Comparison of ENCODE assay signal across 2 cellular contexts in genomic region chr11:69568809-69569097, GRCh38.
TF ChIP-seq lines count a peak whose summit lies in the region.

No MANE protein-coding gene starts in this region.

TF ChIP-seq in IMR-90, 13 proteins besides CTCF, POLR2A, EP300 and RAD21 (continued from another document):
- TF ChIP-seq USF2 (IDR thresholded peaks at IDR 0.05; ENCODE audit: low read depth, low read length), result no peak
- no peak for TF ChIP-seq RFX5 (IDR thresholded peaks at IDR 0.05; ENCODE audit: low read depth, low read length)
- no peak for TF ChIP-seq MAFK (IDR thresholded peaks at IDR 0.05; ENCODE audit: low read depth, low read length)
- no peak for TF ChIP-seq NFE2L2 (IDR thresholded peaks at IDR 0.05; ENCODE audit: low read depth, low read length)
- TF ChIP-seq BHLHE40 (IDR thresholded peaks at IDR 0.05; ENCODE audit: low read depth, low read length), result no peak
- no peak for TF ChIP-seq SMC3 (IDR thresholded peaks at IDR 0.05; ENCODE audit: low read depth, low read length)
- TF ChIP-seq MAZ (IDR thresholded peaks at IDR 0.05; ENCODE audit: borderline replicate concordance, low read depth, low read length), result no peak
- TF ChIP-seq CHD1 (IDR thresholded peaks at IDR 0.05; ENCODE audit: low read depth, low read length), result no peak

TF ChIP-seq in WTC11, 78 proteins besides CTCF, POLR2A, EP300 and RAD21:
- no peak for TF ChIP-seq PRDM15 (CRISPR knock-in tag; IDR thresholded peaks at IDR 0.05)
- TF ChIP-seq CREM (CRISPR knock-in tag; IDR thresholded peaks at IDR 0.05), result no peak
- no peak for TF ChIP-seq NR3C1 (CRISPR knock-in tag; conservative IDR thresholded peaks at IDR 0.05; ENCODE audit: low read depth)
